ENCODE assay signal across 23 cellular contexts in the genomic region with DNA sequence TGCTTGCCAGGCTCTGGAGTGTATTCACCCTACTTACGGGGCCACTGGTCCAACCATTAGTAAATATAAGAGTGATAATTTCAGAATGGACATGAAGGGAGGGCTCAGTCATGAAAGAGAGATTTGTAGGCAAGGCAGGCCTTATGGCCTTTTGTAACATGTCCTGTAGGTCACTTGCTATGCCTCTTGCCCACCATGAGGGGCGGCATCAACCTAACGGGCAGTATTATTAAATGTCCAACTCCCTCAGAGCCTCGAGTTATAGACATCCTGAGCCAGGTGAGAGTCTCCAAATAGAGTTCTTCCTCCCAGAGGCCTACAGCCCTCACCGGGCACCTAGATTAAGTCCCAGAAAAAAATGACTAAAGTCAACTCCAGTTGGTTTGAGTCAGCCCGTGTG. TPM values are rescaled to one million over a fixed set of nuclear protein-coding genes. Genes with fewer than 3 reads are reported as not detected.
"Had no signal": no experiment of that assay in that cellular context is flagged by ENCODE, and none has a peak within 500 bp of the region (broad histone marks: within the 10 kb centered on the region; RNA-seq: fewer than 3 reads in every experiment).

No MANE protein-coding gene starts in this region.

- H3K9me3 Mint-ChIP-seq: activated B cell treated with CpG ODN at 0.5 μM for 24 hours; activated CD4-positive, alpha-beta T cell treated with anti-CD3 and anti-CD28 coated beads, Interleukin-2, amount 10 ng/mL, durations not matched to agents 24 days and 14 days; activated naive CD4-positive, alpha-beta T cell treated with anti-CD3 and anti-CD28 coated beads for 36 hours; activated T-cell treated with anti-CD3 and anti-CD28 coated beads, Interleukin-2, amount 50 U/mL, for 24 hours; activated T-helper 1 cell treated with anti-CD3 and anti-CD28 coated beads, Interleukin-12 subunit alpha, Interleukin-12 subunit beta, Interleukin-2, Interleukin-4 antibody, amounts not matched to agents 30 ng/mL and 10 ng/mL and 1 ng/mL, durations not matched to agents 14 hours and 24 hours and 36 hours; brain; central memory CD8-positive, alpha-beta T cell; T-helper 1 cell treated with Interleukin-12 subunit alpha and Interleukin-12 subunit beta and Interleukin-4 antibody, amounts not matched to agents 30 μg/mL and 1 μg/mL, for 36 hours had no signal

- H3K4me3 Mint-ChIP-seq: activated B cell treated with CpG ODN at 0.5 μM for 24 hours; activated CD4-positive, alpha-beta T cell treated with anti-CD3 and anti-CD28 coated beads, Interleukin-2, amount 10 ng/mL, durations not matched to agents 24 days and 14 days; activated CD8-positive, alpha-beta memory T cell treated with anti-CD3 and anti-CD28 coated beads, Interleukin-2, amount 10 ng/mL, durations not matched to agents 7 days and 5 days; activated naive CD4-positive, alpha-beta T cell treated with anti-CD3 and anti-CD28 coated beads for 36 hours; activated naive CD8-positive, alpha-beta T cell; activated T-cell treated with anti-CD3 and anti-CD28 coated beads, Interleukin-2, amount 50 U/mL, for 24 hours; activated T-helper 1 cell treated with anti-CD3 and anti-CD28 coated beads, Interleukin-12 subunit alpha, Interleukin-12 subunit beta, Interleukin-2, Interleukin-4 antibody, amounts not matched to agents 30 ng/mL and 10 ng/mL and 1 ng/mL, durations not matched to agents 14 hours and 24 hours and 36 hours; brain; central memory CD8-positive, alpha-beta T cell; T-helper 1 cell treated with Interleukin-12 subunit alpha and Interleukin-12 subunit beta and Interleukin-4 antibody, amounts not matched to agents 30 μg/mL and 1 μg/mL, for 36 hours had no signal

- H3K4me1 Mint-ChIP-seq: activated B cell treated with CpG ODN at 0.5 μM for 24 hours; brain; central memory CD8-positive, alpha-beta T cell had no signal

- H3K27ac ChIP-seq: SJSA1 had no signal

- H3K36me3 ChIP-seq: SJSA1 had no signal

- H3K9me3 ChIP-seq: SJSA1 had no signal

- FAIRE-seq: astrocyte had no signal

- H3K27me3 ChIP-seq: SJSA1 had no signal

- DNase-seq: activated B cell treated with CpG ODN at 0.5 μM for 24 hours; activated CD4-positive, alpha-beta T cell treated with anti-CD3 and anti-CD28 coated beads for 1 hour; activated CD4-positive, alpha-beta T cell treated with anti-CD3 and anti-CD28 coated beads, Interleukin-2, amount 10 ng/mL, durations not matched to agents 24 days and 14 days; activated CD4-positive, alpha-beta T cell treated with anti-CD3 and anti-CD28 coated beads, Interleukin-2, amount 50 U/mL, for 48 hours; activated CD8-positive, alpha-beta memory T cell treated with anti-CD3 and anti-CD28 coated beads, Interleukin-2, amount 10 ng/mL, durations not matched to agents 7 days and 5 days; activated gamma-delta T cell; activated naive CD4-positive, alpha-beta T cell treated with anti-CD3 and anti-CD28 coated beads for 36 hours; activated T-cell treated with anti-CD3 and anti-CD28 coated beads, Interleukin-2, amount 50 U/mL, for 24 hours; amygdala; Karpas-422; NCI-H1105 treated with DMSO at 0.1 percent for 48 hours; NCI-H1436 treated with DMSO at 0.1 percent for 48 hours; NCI-H187; NCI-H2081; NCI-H446; NCI-H524 had no signal

- H3K27ac Mint-ChIP-seq: activated B cell treated with CpG ODN at 0.5 μM for 24 hours; activated CD4-positive, alpha-beta T cell treated with anti-CD3 and anti-CD28 coated beads, Interleukin-2, amount 10 ng/mL, durations not matched to agents 24 days and 14 days; activated CD8-positive, alpha-beta memory T cell treated with anti-CD3 and anti-CD28 coated beads, Interleukin-2, amount 10 ng/mL, durations not matched to agents 7 days and 5 days; activated naive CD4-positive, alpha-beta T cell treated with anti-CD3 and anti-CD28 coated beads for 36 hours; activated naive CD8-positive, alpha-beta T cell; activated T-cell treated with anti-CD3 and anti-CD28 coated beads, Interleukin-2, amount 50 U/mL, for 24 hours; activated T-helper 1 cell treated with anti-CD3 and anti-CD28 coated beads, Interleukin-12 subunit alpha, Interleukin-12 subunit beta, Interleukin-2, Interleukin-4 antibody, amounts not matched to agents 30 ng/mL and 10 ng/mL and 1 ng/mL, durations not matched to agents 14 hours and 24 hours and 36 hours; brain; T-helper 1 cell treated with Interleukin-12 subunit alpha and Interleukin-12 subunit beta and Interleukin-4 antibody, amounts not matched to agents 30 μg/mL and 1 μg/mL, for 36 hours had no signal

- ATAC-seq: activated CD8-positive, alpha-beta memory T cell treated with anti-CD3 and anti-CD28 coated beads, Interleukin-2, amount 10 ng/mL, durations not matched to agents 7 days and 5 days had no signal

- H3K36me3 Mint-ChIP-seq: activated CD8-positive, alpha-beta memory T cell treated with anti-CD3 and anti-CD28 coated beads, Interleukin-2, amount 10 ng/mL, durations not matched to agents 7 days and 5 days; activated naive CD8-positive, alpha-beta T cell; brain had no signal

- H3K4me3 ChIP-seq: SJSA1 had no signal

- H3K4me1 ChIP-seq: SJSA1 had no signal

RNA-seq across cellular contexts. Expression of a gene that starts 30.2 kb away (rescaled TPM):
- total RNA-seq: activated CD4-positive, alpha-beta T cell treated with anti-CD3 and anti-CD28 coated beads, Interleukin-2, amount 10 ng/mL, durations not matched to agents 24 days and 14 days; activated CD8-positive, alpha-beta memory T cell treated with anti-CD3 and anti-CD28 coated beads, Interleukin-2, amount 10 ng/mL, durations not matched to agents 7 days and 5 days; activated naive CD4-positive, alpha-beta T cell treated with anti-CD3 and anti-CD28 coated beads for 36 hours; activated T-helper 1 cell treated with anti-CD3 and anti-CD28 coated beads, Interleukin-12 subunit alpha, Interleukin-12 subunit beta, Interleukin-2, Interleukin-4 antibody, amounts not matched to agents 30 ng/mL and 10 ng/mL and 1 ng/mL, durations not matched to agents 14 hours and 24 hours and 36 hours; SJSA1 had no signal
